Comparison of ENCODE assay signal across 8 cellular contexts in the genomic region with DNA sequence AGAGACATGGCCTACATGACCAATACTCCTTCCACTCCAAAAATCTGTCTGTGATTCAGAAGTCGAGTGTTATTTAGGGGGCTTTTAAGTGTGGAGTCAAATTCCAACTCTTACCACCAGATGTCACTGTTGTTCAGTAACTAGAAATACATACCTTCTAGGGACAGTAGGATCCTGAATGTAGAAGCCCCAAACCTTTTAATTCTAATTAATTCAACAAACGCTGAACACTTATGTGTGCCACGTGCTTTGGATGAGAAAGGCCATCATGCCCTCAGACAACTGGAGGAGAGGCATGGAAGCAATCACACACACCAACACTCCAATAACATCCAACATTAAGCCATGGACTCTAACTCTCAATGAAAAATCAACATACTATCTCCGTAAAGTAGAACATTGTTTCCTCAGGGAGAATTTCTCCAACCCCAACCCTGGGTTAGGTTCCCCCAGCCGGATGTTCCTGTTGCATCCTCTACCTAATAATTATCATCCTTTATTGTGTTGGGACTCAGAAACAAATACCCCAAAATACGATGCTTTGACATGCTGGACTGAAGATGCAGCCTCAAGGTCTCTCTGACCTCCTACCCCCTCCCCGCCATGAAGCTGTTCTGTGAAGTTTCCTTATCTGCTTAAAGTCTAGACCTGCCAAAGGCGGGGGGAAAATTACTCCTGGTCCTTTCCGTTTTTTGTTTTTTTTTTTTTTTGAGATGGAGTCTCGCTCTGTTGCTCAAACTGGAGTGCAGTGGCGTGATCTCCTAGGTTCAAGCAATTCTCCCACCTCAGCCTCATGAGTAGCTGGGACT. TPM values are rescaled to one million over a fixed set of nuclear protein-coding genes. Genes with fewer than 3 reads are reported as not detected.
A peak's percentile ranks its signal among the peaks of the same experiment; 100 is the strongest.
DNase-seq lines count a peak whose midpoint lies in the region; ATAC-seq, FAIRE-seq and TF ChIP-seq lines count a peak whose summit lies in the region.

No MANE protein-coding gene starts in this region.

- H3K9me3 ChIP-seq in BE2C (no peaks in the 10 kb centered on the region), OCI-LY1 (ENCODE audit: low read length) (no peaks in the 10 kb centered on the region), testis (no peaks in the 10 kb centered on the region)

- FAIRE-seq in HTR-8/SVneo (lab: Jason Lieb, UNC) = no peak

- no peak overlapping the region for H3K4me3 ChIP-seq in BE2C (ENCODE audit: low read depth, low read length)
- no peak overlapping the region for H3K4me3 ChIP-seq in OCI-LY1 (ENCODE audit: low read depth, low read length, poor library complexity, severe bottlenecking)
- H3K4me3 ChIP-seq in testis = no peak overlapping the region

- ATAC-seq in left lobe of liver = peak; percentile 66

- H3F3A ChIP-seq in OCI-LY1 (ENCODE audit: insufficient read depth, low read length) = no peaks in the 10 kb centered on the region; the same call in 1 of the 2 replicates

- intact Hi-C loops in testis (cut with DNase I; ENCODE audit: low total_unique reads) = no loop called here
- intact Hi-C loops in activated T-helper 2 cell treated with anti-CD3 and anti-CD28 coated beads, Interferon-gamma antibody, Interleukin-2, Interleukin-4, amounts not matched to agents 10 μg/mL and 5 μg/mL and 100 μg/mL, durations not matched to agents 14 hours and 24 hours and 36 hours (cut with micrococcal nuclease) = loop anchor here (1.0 to 2.0 kb wide), 3 partner anchors 50 to 100 kb away; no protein-coding TSS in a partner anchor

- DNase-seq in BE2C (peak; percentile 15), HTR-8/SVneo (ENCODE audit: insufficient read length, low spot score) (peak; percentile 51), left lobe of liver (ENCODE audit: low spot score) (no peak), testis (no peak)
- peak; percentile 55 for DNase-seq in central memory CD4-positive, alpha-beta T cell
- DNase-seq in activated T-helper 2 cell treated with anti-CD3 and anti-CD28 coated beads, Interferon-gamma antibody, Interleukin-2, Interleukin-4, amounts not matched to agents 10 μg/mL and 5 μg/mL and 100 μg/mL, durations not matched to agents 14 hours and 24 hours and 36 hours (ENCODE audit: low spot score) = no peak

- H3K9me2 ChIP-seq in OCI-LY1 (ENCODE audit: low read depth, low read length) = no peaks in the 10 kb centered on the region

- no peaks in the 10 kb centered on the region for H3K36me3 ChIP-seq in BE2C
- peaks cover 42% of the 10 kb centered on the region for H3K36me3 ChIP-seq in OCI-LY1 (ENCODE audit: insufficient read depth, low read length)
- no peaks in the 10 kb centered on the region for H3K36me3 ChIP-seq in testis (ENCODE audit: low read depth, missing control alignments)

- H3K79me2 ChIP-seq in OCI-LY1 (ENCODE audit: insufficient read depth, low read length) = no peaks in the 10 kb centered on the region

- H3K4me3 Mint-ChIP-seq in activated T-helper 2 cell treated with anti-CD3 and anti-CD28 coated beads, Interferon-gamma antibody, Interleukin-2, Interleukin-4, amounts not matched to agents 10 μg/mL and 5 μg/mL and 100 μg/mL, durations not matched to agents 14 hours and 24 hours and 36 hours (ENCODE audit: low read depth) = no peak overlapping the region

- 56 to 66% methylated on average over 11 of the region's 11 CpGs for WGBS in testis, 2 donors

- peak; percentile 59 for TF ChIP-seq CTCF in BE2C (IDR thresholded peaks at IDR 0.05; ENCODE audit: low read depth, low read length)
- TF ChIP-seq CTCF in GM12873 (IDR thresholded peaks at IDR 0.05; ENCODE audit: insufficient read depth, low read depth, low read length, missing control alignments) = peak; percentile 73
- TF ChIP-seq CTCF in OCI-LY1 (IDR thresholded peaks at IDR 0.05; ENCODE audit: low read length) = peak; percentile 73
- peak; percentile 76 to 88 (median 81) for TF ChIP-seq CTCF in testis (IDR thresholded peaks at IDR 0.05)

- H3K9ac ChIP-seq in OCI-LY1 (ENCODE audit: low read length) = no peak overlapping the region

- H3K4me1 ChIP-seq in BE2C (no peaks in the 10 kb centered on the region; the same call in 1 of the 2 replicates), OCI-LY1 (ENCODE audit: insufficient read depth, low read length, severe bottlenecking) (no peaks in the 10 kb centered on the region), testis (peaks cover 6% of the 10 kb centered on the region)

- no peak overlapping the region for H3K27ac ChIP-seq in OCI-LY1 (ENCODE audit: low read depth, low read length, poor library complexity, severe bottlenecking)
- H3K27ac ChIP-seq in testis = no peak overlapping the region

- H4K20me1 ChIP-seq in OCI-LY1 (ENCODE audit: insufficient read depth, low read length) = no peaks in the 10 kb centered on the region

- no peaks in the 10 kb centered on the region for H3K27me3 Mint-ChIP-seq in activated T-helper 2 cell treated with anti-CD3 and anti-CD28 coated beads, Interferon-gamma antibody, Interleukin-2, Interleukin-4, amounts not matched to agents 10 μg/mL and 5 μg/mL and 100 μg/mL, durations not matched to agents 14 hours and 24 hours and 36 hours (ENCODE audit: low read depth)

- no peaks in the 10 kb centered on the region for H3K9me3 Mint-ChIP-seq in activated T-helper 2 cell treated with anti-CD3 and anti-CD28 coated beads, Interferon-gamma antibody, Interleukin-2, Interleukin-4, amounts not matched to agents 10 μg/mL and 5 μg/mL and 100 μg/mL, durations not matched to agents 14 hours and 24 hours and 36 hours

- no peak overlapping the region for H2AFZ ChIP-seq in OCI-LY1 (ENCODE audit: low read length)

- H3K27me3 ChIP-seq in BE2C (no peaks in the 10 kb centered on the region), OCI-LY1 (ENCODE audit: insufficient read depth, low read length) (no peaks in the 10 kb centered on the region), testis (no peaks in the 10 kb centered on the region)

- TF ChIP-seq POLR2A in testis (IDR thresholded peaks at IDR 0.05) = no peak

- no peak overlapping the region for H3K4me2 ChIP-seq in OCI-LY1 (ENCODE audit: low read length)

- H3K27ac Mint-ChIP-seq in activated T-helper 2 cell treated with anti-CD3 and anti-CD28 coated beads, Interferon-gamma antibody, Interleukin-2, Interleukin-4, amounts not matched to agents 10 μg/mL and 5 μg/mL and 100 μg/mL, durations not matched to agents 14 hours and 24 hours and 36 hours = no peak overlapping the region

- peaks cover 2% of the 10 kb centered on the region for H3K4me1 Mint-ChIP-seq in activated T-helper 2 cell treated with anti-CD3 and anti-CD28 coated beads, Interferon-gamma antibody, Interleukin-2, Interleukin-4, amounts not matched to agents 10 μg/mL and 5 μg/mL and 100 μg/mL, durations not matched to agents 14 hours and 24 hours and 36 hours (ENCODE audit: low read depth)

- H3K36me3 Mint-ChIP-seq in activated T-helper 2 cell treated with anti-CD3 and anti-CD28 coated beads, Interferon-gamma antibody, Interleukin-2, Interleukin-4, amounts not matched to agents 10 μg/mL and 5 μg/mL and 100 μg/mL, durations not matched to agents 14 hours and 24 hours and 36 hours (ENCODE audit: low read depth) = peaks cover 16% of the 10 kb centered on the region

RNA-seq across cellular contexts. Expression of gene CCDC13, which starts 8.0 kb away (rescaled TPM):
- polyA plus RNA-seq in BE2C (2012; ENCODE audit: insufficient read depth, insufficient read length, low read depth) = 0.80 TPM
- total RNA-seq in left lobe of liver (1.6 TPM), testis (10 to 100 TPM in 1 of 2 donors, 1 to 10 TPM in 1; 6.5 to 12.5 TPM)
- 23.0 TPM for polyA plus RNA-seq in testis (ENCODE audit: insufficient read depth, low read depth, low replicate concordance)
- total RNA-seq in activated T-helper 2 cell treated with anti-CD3 and anti-CD28 coated beads, Interferon-gamma antibody, Interleukin-2, Interleukin-4, amounts not matched to agents 10 μg/mL and 5 μg/mL and 100 μg/mL, durations not matched to agents 14 hours and 24 hours and 36 hours = 0.44 TPM in 1 of 2 replicates, not detected in the other

RNA-seq across cellular contexts. Expression of gene HIGD1A, which starts 23.2 kb away (rescaled TPM):
- polyA plus RNA-seq in BE2C (2012; ENCODE audit: insufficient read depth, insufficient read length, low read depth) = 47.3 TPM
- total RNA-seq in left lobe of liver (112 TPM), testis (100 to 1,000 TPM in 1 of 2 donors, 10 to 100 TPM in 1; 95.6 to 110 TPM)
- polyA plus RNA-seq in testis (ENCODE audit: insufficient read depth, low read depth, low replicate concordance) = 133 TPM
- total RNA-seq in activated T-helper 2 cell treated with anti-CD3 and anti-CD28 coated beads, Interferon-gamma antibody, Interleukin-2, Interleukin-4, amounts not matched to agents 10 μg/mL and 5 μg/mL and 100 μg/mL, durations not matched to agents 14 hours and 24 hours and 36 hours = 85.9 and 88.5 TPM in 2 replicates

RNA-seq across cellular contexts. Expression of gene ACKR2, which starts 28.1 kb away (rescaled TPM):
- polyA plus RNA-seq in BE2C (2012; ENCODE audit: insufficient read depth, insufficient read length, low read depth) = not detected
- 17.6 TPM for total RNA-seq in left lobe of liver
- 1 to 10 TPM; 3.4 to 7.8 TPM for total RNA-seq in testis
- 2.7 TPM for polyA plus RNA-seq in testis (ENCODE audit: insufficient read depth, low read depth, low replicate concordance)
- 0.44 and 1.0 TPM in 2 replicates for total RNA-seq in activated T-helper 2 cell treated with anti-CD3 and anti-CD28 coated beads, Interferon-gamma antibody, Interleukin-2, Interleukin-4, amounts not matched to agents 10 μg/mL and 5 μg/mL and 100 μg/mL, durations not matched to agents 14 hours and 24 hours and 36 hours

Comparison
In these comparisons a context has a peak if more than half of its experiments do, and no peak if none do; other contexts are left out.
1. DNase-seq: peak in BE2C (single experiment), HTR-8/SVneo (single experiment) and central memory CD4-positive, alpha-beta T cell (single experiment); none in left lobe of liver (single experiment), testis (single experiment) and activated T-helper 2 cell treated with anti-CD3 and anti-CD28 coated beads, Interferon-gamma antibody, Interleukin-2, Interleukin-4, amounts not matched to agents 10 μg/mL and 5 μg/mL and 100 μg/mL, durations not matched to agents 14 hours and 24 hours and 36 hours (single experiment).
2. Peak in every context shown above with its lines, with median percentiles within 50 percentile points of each other: CTCF ChIP-seq.